In the genomic region with DNA sequence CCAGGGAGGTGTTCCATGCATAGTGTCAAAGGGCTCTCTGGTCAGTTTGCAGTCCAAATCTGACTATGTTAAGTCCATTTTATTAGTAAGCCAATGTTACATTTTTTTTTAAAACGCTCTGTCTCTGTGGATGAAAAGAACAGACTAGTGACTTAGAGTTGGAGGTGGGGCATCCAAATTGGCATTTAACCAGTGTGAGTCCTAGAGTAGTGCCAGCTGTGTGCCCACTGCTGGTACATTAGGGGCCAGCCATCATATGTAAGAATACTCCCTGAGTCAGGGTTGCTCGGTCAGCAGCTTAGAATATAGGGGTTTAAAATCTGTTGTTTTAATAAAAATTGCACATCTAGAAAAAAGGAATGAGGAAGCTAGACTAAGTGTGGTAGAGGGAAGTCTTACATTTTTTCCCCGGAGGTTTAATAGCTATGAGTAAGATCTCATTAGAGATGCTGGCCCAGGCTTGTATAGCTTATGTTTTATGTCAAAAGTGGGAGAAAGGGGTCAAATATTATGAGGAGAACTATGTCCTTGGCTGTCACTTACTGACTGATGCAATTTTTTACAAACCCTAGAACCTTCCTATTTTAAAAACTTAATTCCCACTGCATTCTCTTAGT, we compare ENCODE assay signal across 16 cellular contexts.
DNase-seq lines count a peak whose midpoint lies in the region; ATAC-seq and TF ChIP-seq lines count a peak whose summit lies in the region.
"Had no signal": no experiment of that assay in that cellular context is flagged by ENCODE, and none has a peak within 500 bp of the region (broad histone marks: within the 10 kb centered on the region; RNA-seq: fewer than 3 reads in every experiment).

No MANE protein-coding gene starts in this region.

- H3K27ac ChIP-seq in mammary epithelial cell (ENCODE audit: insufficient read depth, low read depth, low read length) (no peak overlapping the region), breast epithelium (no peak overlapping the region), smooth muscle cell (ENCODE audit: low read depth) (peak overlapping the region; percentile 39)
- H3K27ac ChIP-seq: neutrophil, Peyer's patch, spleen had no signal

- intact Hi-C loops in mammary epithelial cell (cut with micrococcal nuclease) (no loop called here), breast epithelium (cut with DNase I; ENCODE audit: low total_unique reads) (no loop called here)

- CTCF ChIA-PET in mammary epithelial cell (lab: Charles Lee; ENCODE audit: low non-redundant PET): interaction anchor here (0.5 kb wide), 1 partner anchor 9 kb away, joined by 3 read pairs; no protein-coding TSS in a partner anchor

- H3K9me3 ChIP-seq in mammary epithelial cell (replicated peaks; ENCODE audit: insufficient read depth, low read length) (no peaks in the 10 kb centered on the region), breast epithelium (peaks cover 0 to 19% of the 10 kb centered on the region in 2 donors), smooth muscle cell (replicated peaks; ENCODE audit: low read depth) (no peaks in the 10 kb centered on the region)
- H3K9me3 ChIP-seq: neutrophil, Peyer's patch had no signal

- WGBS in mammary epithelial cell (ENCODE audit: low coverage, missing lambda C conversion rate): 51% methylated on average over 3 of the region's 3 CpGs
- WGBS in smooth muscle cell (ENCODE audit: low lambda C conversion rate): 49% methylated on average over 3 of the region's 3 CpGs

- no peak overlapping the region for H3K4me3 ChIP-seq in mammary epithelial cell (replicated peaks in 1 of 3; ENCODE audit: insufficient read depth in 1 of 3, low read depth in 2 of 3, low read length in 3 of 3)
- no peak overlapping the region for H3K4me3 ChIP-seq in breast epithelium
- H3K4me3 ChIP-seq in smooth muscle cell: no peak overlapping the region
- H3K4me3 ChIP-seq: Peyer's patch, spleen had no signal

- ATAC-seq in HG03039 (IDR thresholded peaks at IDR 0.05; ENCODE audit: unreplicated experiment) (no peak), GM18502 (IDR thresholded peaks at IDR 0.05; ENCODE audit: poor library complexity, unreplicated experiment) (no peak)
- ATAC-seq: T-helper 17 cell had no signal

- peak; percentile 43 for DNase-seq in mammary epithelial cell
- no peak for DNase-seq in breast epithelium (ENCODE audit: low spot score in 2 of 2)
- DNase-seq in NOMO-1 treated with DMSO at 0.1 percent for 48 hours (lab: John Stamatoyannopoulos, UW; ENCODE audit: unreplicated experiment): peak; percentile 47
- peak; percentile 56 for DNase-seq in fibroblast of gingiva (ENCODE audit: low read depth)
- no peak for DNase-seq in smooth muscle cell (lab: John Stamatoyannopoulos, UW; ENCODE audit: unreplicated experiment)
- DNase-seq in middle frontal gyrus (ENCODE audit: extremely low spot score, low spot score): no peak
- DNase-seq: activated CD4-positive, alpha-beta T cell treated with anti-CD3 and anti-CD28 coated beads for 4 hours; activated T-cell treated with anti-CD3 and anti-CD28 coated beads, Interleukin-2, amount 50 U/mL, for 48 hours; NCI-H1417; NCI-H345; Peyer's patch; spleen; T-helper 17 cell had no signal

- no peaks in the 10 kb centered on the region for H3K79me2 ChIP-seq in mammary epithelial cell (ENCODE audit: insufficient read depth, low read length)
- H3K79me2 ChIP-seq in smooth muscle cell (ENCODE audit: low read depth): no peaks in the 10 kb centered on the region

- H4K20me1 ChIP-seq in mammary epithelial cell (ENCODE audit: insufficient read depth, low read length) (no peaks in the 10 kb centered on the region), smooth muscle cell (ENCODE audit: low read depth) (no peaks in the 10 kb centered on the region)

- no TSS peak for BruUV-seq in mammary epithelial cell (replicated peaks; lab: Mats Ljungman, UMichigan)

- no peak overlapping the region for H3K9ac ChIP-seq in mammary epithelial cell (ENCODE audit: insufficient read depth, low read length)
- no peak overlapping the region for H3K9ac ChIP-seq in smooth muscle cell (ENCODE audit: low read depth)

- dilution Hi-C loops in mammary epithelial cell (cut with HindIII; ENCODE audit: low sequenced_read_pairs): no loop called here

- TF ChIP-seq POLR2A in breast epithelium (IDR thresholded peaks at IDR 0.05): no peak

- H3K4me2 ChIP-seq in mammary epithelial cell (ENCODE audit: insufficient read depth, low read depth, low read length) (no peak overlapping the region), smooth muscle cell (no peak overlapping the region)

- peaks cover 6% of the 10 kb centered on the region for H3F3A ChIP-seq in smooth muscle cell (ENCODE audit: low read depth)

- in situ Hi-C loops in mammary epithelial cell (cut with MboI; ENCODE audit: low sequenced_read_pairs in 2 of 2): no loop called here

- TF ChIP-seq CTCF in mammary epithelial cell (conservative IDR thresholded peaks at IDR 0.05 in 1 of 2, IDR thresholded peaks at IDR 0.05 in 1 of 2; ENCODE audit: extremely low read depth in 1 of 2, insufficient read depth in 1 of 2, low read depth in 1 of 2, low read length in 2 of 2): no peak
- no peak for TF ChIP-seq CTCF in breast epithelium (IDR thresholded peaks at IDR 0.05)
- no peak for TF ChIP-seq CTCF in smooth muscle cell (IDR thresholded peaks at IDR 0.05; ENCODE audit: borderline replicate concordance, insufficient read depth, poor library complexity, severe bottlenecking)

- no peaks in the 10 kb centered on the region for H3K36me3 ChIP-seq in mammary epithelial cell (ENCODE audit: insufficient read depth, low read length)
- no peaks in the 10 kb centered on the region for H3K36me3 ChIP-seq in breast epithelium
- peaks cover 7% of the 10 kb centered on the region for H3K36me3 ChIP-seq in smooth muscle cell (ENCODE audit: low read depth)

- H2AFZ ChIP-seq in mammary epithelial cell (ENCODE audit: low read depth, low read length) (no peak overlapping the region), smooth muscle cell (ENCODE audit: low read depth) (no peak overlapping the region)

- no peaks in the 10 kb centered on the region for H3K27me3 ChIP-seq in mammary epithelial cell (ENCODE audit: insufficient read depth, low read length)
- H3K27me3 ChIP-seq in breast epithelium: no peaks in the 10 kb centered on the region
- no peaks in the 10 kb centered on the region for H3K27me3 ChIP-seq in smooth muscle cell (ENCODE audit: low read depth)
- H3K27me3 ChIP-seq: neutrophil, Peyer's patch, spleen had no signal

- peaks cover 4% of the 10 kb centered on the region for H3K4me1 ChIP-seq in mammary epithelial cell (ENCODE audit: insufficient read depth, low read length)
- H3K4me1 ChIP-seq in breast epithelium: no peaks in the 10 kb centered on the region
- H3K4me1 ChIP-seq in smooth muscle cell (ENCODE audit: low read depth): peaks cover 13% of the 10 kb centered on the region
- H3K4me1 ChIP-seq: Peyer's patch, spleen had no signal

Comparison
In these comparisons a context has a peak if more than half of its experiments do, and no peak if none do; other contexts are left out.
1. DNase-seq: peak in mammary epithelial cell (single experiment), NOMO-1 treated with DMSO at 0.1 percent for 48 hours (single experiment) and fibroblast of gingiva (single experiment); none in breast epithelium (0 of 2), smooth muscle cell (single experiment) and middle frontal gyrus (single experiment).